1 cellular context compared by ENCODE assay signal in genomic region chr1:85393490-85393889, GRCh38.
A peak's percentile ranks its signal among the peaks of the same experiment; 100 is the strongest.
TF ChIP-seq lines count a peak whose summit lies in the region.

No MANE protein-coding gene starts in this region.

TF ChIP-seq in H1, 55 proteins besides CTCF, POLR2A, EP300 and RAD21 (continued from another document):
- TF ChIP-seq CHD7 (IDR thresholded peaks at IDR 0.05; ENCODE audit: insufficient replicate concordance, low read length), result peak; percentile 80
